ENCODE assay signal across 1 cellular context in the genomic region with DNA sequence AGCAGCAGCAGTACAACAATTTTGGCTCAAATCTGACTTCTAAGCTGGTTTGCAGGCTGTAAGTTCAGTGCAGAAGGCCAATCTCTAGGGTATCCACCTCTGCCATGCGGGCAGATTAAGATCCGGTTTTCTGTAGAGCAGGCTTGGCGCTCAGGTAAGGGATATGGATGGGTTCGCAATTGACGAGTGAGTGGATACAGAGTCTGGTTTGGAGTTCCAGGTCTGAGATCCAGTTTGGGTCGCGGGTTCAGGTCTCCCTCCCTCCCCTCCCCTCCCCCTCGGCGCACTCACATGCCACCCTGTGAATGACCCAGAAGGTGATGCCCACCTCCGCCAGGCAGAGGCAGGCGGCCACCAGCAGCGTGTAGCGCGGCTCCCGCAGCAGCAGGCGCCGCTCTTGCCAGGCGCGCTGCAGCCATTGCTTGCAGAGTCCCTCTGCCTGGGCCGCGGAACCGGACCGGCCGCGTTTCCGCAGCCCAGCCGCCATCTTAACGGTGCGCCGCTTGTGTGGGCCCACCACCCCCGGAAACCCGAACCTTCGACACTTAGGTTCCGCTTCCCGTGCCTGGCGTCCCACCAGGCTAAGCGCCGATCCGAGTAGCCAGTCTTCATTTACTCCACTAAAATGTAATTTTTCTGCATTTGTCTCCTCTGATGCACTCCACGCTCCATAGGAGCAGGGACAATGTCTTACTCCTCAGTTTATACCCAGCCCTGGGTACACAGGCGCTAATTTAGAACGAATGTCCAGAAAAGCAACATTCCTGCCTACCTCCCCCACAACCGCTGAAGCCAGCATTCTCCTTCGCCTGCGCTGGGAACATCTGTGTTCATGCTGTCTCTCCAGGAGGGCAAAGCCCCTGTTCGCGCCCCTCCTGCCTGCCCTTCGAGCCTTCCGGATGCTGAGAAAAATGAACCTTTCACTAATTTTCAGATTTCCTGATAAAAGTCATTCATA.
A peak's percentile ranks its signal among the peaks of the same experiment; 100 is the strongest.
TF ChIP-seq lines count a peak whose summit lies in the region.

A gene (minus strand): TSS at position 509 of the 958 bp plus-strand sequence. CDS start 22 bp downstream, at position 487.

TF ChIP-seq in HepG2, 621 proteins besides CTCF, POLR2A, EP300 and RAD21 (continued from another document and continues in another):
- TF ChIP-seq ASH2L (IDR thresholded peaks at IDR 0.05; ENCODE audit: insufficient read length, low read depth, low read length) (peak; percentile 55), HOXA9 (CRISPR knock-in tag; IDR thresholded peaks at IDR 0.05; ENCODE audit: borderline replicate concordance) (0 out of 2 replicates have a peak, but pooled peaks have one; percentile 1), ZSCAN31 (CRISPR knock-in tag; IDR thresholded peaks at IDR 0.05; ENCODE audit: low read depth) (peak; percentile 72), ZNF263 (CRISPR knock-in tag; IDR thresholded peaks at IDR 0.05) (peak; percentile 47; the same call in 1 of the 2 replicates), U2AF1 (optimal IDR thresholded peaks at IDR 0.05; ENCODE audit: low read depth, low read length) (no peak), NFYB (CRISPR knock-in tag; IDR thresholded peaks at IDR 0.05) (no peak), HCFC1 (IDR thresholded peaks at IDR 0.05; ENCODE audit: low read depth, low read length) (peak; percentile 70), ZNF766 (CRISPR knock-in tag; IDR thresholded peaks at IDR 0.05; ENCODE audit: borderline replicate concordance) (peak; percentile 77; the same call in 1 of the 2 replicates), ZNF430 (CRISPR knock-in tag; IDR thresholded peaks at IDR 0.05) (no peak), MAFF (IDR thresholded peaks at IDR 0.05; ENCODE audit: low read depth, low read length) (no peak), ZNF431 (CRISPR knock-in tag; IDR thresholded peaks at IDR 0.05; ENCODE audit: borderline replicate concordance, low read depth) (no peak), RXRB (CRISPR knock-in tag; IDR thresholded peaks at IDR 0.05; ENCODE audit: borderline replicate concordance) (peak; percentile 67; the same call in 1 of the 2 replicates), MYC (CRISPR knock-in tag; IDR thresholded peaks at IDR 0.05; ENCODE audit: borderline replicate concordance) (peak; percentile 97), ZNF589 (CRISPR knock-in tag; conservative IDR thresholded peaks at IDR 0.05) (peak; percentile 80), SP2 (CRISPR knock-in tag; IDR thresholded peaks at IDR 0.05) (peak; percentile 38; the same call in 1 of the 2 replicates), MLLT10 (CRISPR knock-in tag; IDR thresholded peaks at IDR 0.05) (no peak), MTA3 (CRISPR knock-in tag; IDR thresholded peaks at IDR 0.05) (no peak), NFE2L2 (IDR thresholded peaks at IDR 0.05; ENCODE audit: low read length) (no peak), ZNF605 (CRISPR knock-in tag; IDR thresholded peaks at IDR 0.05) (0 out of 2 replicates have a peak, but pooled peaks have one; percentile 8), POLR2G (IDR thresholded peaks at IDR 0.05; ENCODE audit: low read depth, low read length) (peak; percentile 93), RARA (CRISPR knock-in tag; IDR thresholded peaks at IDR 0.05) (peak; percentile 35; the same call in 1 of the 2 replicates), RCOR2 (CRISPR knock-in tag; IDR thresholded peaks at IDR 0.05) (no peak), ZNF446 (CRISPR knock-in tag; IDR thresholded peaks at IDR 0.05) (peak; percentile 90), ZNF556 (CRISPR knock-in tag; IDR thresholded peaks at IDR 0.05; ENCODE audit: borderline replicate concordance) (peak; percentile 84), PHF21A (CRISPR knock-in tag; IDR thresholded peaks at IDR 0.05) (no peak), ATRX (CRISPR knock-in tag; IDR thresholded peaks at IDR 0.05; ENCODE audit: borderline replicate concordance) (0 out of 2 replicates have a peak, but pooled peaks have one; percentile 40), ZNF713 (CRISPR knock-in tag; IDR thresholded peaks at IDR 0.05) (no peak), PPARG (CRISPR knock-in tag; conservative IDR thresholded peaks at IDR 0.05) (no peak), SIX4 (CRISPR knock-in tag; IDR thresholded peaks at IDR 0.05) (peak; percentile 37; the same call in 1 of the 2 replicates)
- TF ChIP-seq, protein P1, sequence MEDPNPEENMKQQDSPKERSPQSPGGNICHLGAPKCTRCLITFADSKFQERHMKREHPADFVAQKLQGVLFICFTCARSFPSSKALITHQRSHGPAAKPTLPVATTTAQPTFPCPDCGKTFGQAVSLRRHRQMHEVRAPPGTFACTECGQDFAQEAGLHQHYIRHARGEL (CRISPR knock-in tag; IDR thresholded peaks at IDR 0.05), result peak; percentile 73
- TF ChIP-seq, protein P2, sequence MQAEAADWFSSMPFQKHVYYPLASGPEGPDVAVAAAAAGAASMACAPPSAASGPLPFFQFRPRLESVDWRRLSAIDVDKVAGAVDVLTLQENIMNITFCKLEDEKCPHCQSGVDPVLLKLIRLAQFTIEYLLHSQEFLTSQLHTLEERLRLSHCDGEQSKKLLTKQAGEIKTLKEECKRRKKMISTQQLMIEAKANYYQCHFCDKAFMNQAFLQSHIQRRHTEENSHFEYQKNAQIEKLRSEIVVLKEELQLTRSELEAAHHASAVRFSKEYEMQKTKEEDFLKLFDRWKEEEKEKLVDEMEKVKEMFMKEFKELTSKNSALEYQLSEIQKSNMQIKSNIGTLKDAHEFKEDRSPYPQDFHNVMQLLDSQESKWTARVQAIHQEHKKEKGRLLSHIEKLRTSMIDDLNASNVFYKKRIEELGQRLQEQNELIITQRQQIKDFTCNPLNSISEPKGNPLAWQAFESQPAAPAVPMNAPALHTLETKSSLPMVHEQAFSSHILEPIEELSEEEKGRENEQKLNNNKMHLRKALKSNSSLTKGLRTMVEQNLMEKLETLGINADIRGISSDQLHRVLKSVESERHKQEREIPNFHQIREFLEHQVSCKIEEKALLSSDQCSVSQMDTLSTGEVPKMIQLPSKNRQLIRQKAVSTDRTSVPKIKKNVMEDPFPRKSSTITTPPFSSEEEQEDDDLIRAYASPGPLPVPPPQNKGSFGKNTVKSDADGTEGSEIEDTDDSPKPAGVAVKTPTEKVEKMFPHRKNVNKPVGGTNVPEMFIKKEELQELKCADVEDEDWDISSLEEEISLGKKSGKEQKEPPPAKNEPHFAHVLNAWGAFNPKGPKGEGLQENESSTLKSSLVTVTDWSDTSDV (CRISPR knock-in tag; IDR thresholded peaks at IDR 0.05), result 0 out of 2 replicates have a peak, but pooled peaks have one; percentile 59
- TF ChIP-seq, protein P3, sequence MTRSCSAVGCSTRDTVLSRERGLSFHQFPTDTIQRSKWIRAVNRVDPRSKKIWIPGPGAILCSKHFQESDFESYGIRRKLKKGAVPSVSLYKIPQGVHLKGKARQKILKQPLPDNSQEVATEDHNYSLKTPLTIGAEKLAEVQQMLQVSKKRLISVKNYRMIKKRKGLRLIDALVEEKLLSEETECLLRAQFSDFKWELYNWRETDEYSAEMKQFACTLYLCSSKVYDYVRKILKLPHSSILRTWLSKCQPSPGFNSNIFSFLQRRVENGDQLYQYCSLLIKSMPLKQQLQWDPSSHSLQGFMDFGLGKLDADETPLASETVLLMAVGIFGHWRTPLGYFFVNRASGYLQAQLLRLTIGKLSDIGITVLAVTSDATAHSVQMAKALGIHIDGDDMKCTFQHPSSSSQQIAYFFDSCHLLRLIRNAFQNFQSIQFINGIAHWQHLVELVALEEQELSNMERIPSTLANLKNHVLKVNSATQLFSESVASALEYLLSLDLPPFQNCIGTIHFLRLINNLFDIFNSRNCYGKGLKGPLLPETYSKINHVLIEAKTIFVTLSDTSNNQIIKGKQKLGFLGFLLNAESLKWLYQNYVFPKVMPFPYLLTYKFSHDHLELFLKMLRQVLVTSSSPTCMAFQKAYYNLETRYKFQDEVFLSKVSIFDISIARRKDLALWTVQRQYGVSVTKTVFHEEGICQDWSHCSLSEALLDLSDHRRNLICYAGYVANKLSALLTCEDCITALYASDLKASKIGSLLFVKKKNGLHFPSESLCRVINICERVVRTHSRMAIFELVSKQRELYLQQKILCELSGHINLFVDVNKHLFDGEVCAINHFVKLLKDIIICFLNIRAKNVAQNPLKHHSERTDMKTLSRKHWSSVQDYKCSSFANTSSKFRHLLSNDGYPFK (CRISPR knock-in tag; IDR thresholded peaks at IDR 0.05; ENCODE audit: borderline replicate concordance), result peak; percentile 84; the same call in 1 of the 2 replicates
- TF ChIP-seq, protein P4, sequence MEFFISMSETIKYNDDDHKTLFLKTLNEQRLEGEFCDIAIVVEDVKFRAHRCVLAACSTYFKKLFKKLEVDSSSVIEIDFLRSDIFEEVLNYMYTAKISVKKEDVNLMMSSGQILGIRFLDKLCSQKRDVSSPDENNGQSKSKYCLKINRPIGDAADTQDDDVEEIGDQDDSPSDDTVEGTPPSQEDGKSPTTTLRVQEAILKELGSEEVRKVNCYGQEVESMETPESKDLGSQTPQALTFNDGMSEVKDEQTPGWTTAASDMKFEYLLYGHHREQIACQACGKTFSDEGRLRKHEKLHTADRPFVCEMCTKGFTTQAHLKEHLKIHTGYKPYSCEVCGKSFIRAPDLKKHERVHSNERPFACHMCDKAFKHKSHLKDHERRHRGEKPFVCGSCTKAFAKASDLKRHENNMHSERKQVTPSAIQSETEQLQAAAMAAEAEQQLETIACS (CRISPR knock-in tag; IDR thresholded peaks at IDR 0.05), result no peak; the same call in 1 of the 2 replicates
- TF ChIP-seq, protein P5, sequence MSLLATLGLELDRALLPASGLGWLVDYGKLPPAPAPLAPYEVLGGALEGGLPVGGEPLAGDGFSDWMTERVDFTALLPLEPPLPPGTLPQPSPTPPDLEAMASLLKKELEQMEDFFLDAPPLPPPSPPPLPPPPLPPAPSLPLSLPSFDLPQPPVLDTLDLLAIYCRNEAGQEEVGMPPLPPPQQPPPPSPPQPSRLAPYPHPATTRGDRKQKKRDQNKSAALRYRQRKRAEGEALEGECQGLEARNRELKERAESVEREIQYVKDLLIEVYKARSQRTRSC (CRISPR knock-in tag; IDR thresholded peaks at IDR 0.05; ENCODE audit: low read depth), result peak; percentile 91; the same call in 1 of the 2 replicates
- TF ChIP-seq, protein P6, sequence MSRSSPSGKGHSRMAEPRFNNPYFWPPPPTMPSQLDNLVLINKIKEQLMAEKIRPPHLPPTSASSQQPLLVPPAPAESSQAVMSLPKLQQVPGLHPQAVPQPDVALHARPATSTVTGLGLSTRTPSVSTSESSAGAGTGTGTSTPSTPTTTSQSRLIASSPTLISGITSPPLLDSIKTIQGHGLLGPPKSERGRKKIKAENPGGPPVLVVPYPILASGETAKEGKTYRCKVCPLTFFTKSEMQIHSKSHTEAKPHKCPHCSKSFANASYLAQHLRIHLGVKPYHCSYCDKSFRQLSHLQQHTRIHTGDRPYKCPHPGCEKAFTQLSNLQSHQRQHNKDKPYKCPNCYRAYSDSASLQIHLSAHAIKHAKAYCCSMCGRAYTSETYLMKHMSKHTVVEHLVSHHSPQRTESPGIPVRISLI (CRISPR knock-in tag; IDR thresholded peaks at IDR 0.05; ENCODE audit: borderline replicate concordance), result no peak
- TF ChIP-seq, protein P7, sequence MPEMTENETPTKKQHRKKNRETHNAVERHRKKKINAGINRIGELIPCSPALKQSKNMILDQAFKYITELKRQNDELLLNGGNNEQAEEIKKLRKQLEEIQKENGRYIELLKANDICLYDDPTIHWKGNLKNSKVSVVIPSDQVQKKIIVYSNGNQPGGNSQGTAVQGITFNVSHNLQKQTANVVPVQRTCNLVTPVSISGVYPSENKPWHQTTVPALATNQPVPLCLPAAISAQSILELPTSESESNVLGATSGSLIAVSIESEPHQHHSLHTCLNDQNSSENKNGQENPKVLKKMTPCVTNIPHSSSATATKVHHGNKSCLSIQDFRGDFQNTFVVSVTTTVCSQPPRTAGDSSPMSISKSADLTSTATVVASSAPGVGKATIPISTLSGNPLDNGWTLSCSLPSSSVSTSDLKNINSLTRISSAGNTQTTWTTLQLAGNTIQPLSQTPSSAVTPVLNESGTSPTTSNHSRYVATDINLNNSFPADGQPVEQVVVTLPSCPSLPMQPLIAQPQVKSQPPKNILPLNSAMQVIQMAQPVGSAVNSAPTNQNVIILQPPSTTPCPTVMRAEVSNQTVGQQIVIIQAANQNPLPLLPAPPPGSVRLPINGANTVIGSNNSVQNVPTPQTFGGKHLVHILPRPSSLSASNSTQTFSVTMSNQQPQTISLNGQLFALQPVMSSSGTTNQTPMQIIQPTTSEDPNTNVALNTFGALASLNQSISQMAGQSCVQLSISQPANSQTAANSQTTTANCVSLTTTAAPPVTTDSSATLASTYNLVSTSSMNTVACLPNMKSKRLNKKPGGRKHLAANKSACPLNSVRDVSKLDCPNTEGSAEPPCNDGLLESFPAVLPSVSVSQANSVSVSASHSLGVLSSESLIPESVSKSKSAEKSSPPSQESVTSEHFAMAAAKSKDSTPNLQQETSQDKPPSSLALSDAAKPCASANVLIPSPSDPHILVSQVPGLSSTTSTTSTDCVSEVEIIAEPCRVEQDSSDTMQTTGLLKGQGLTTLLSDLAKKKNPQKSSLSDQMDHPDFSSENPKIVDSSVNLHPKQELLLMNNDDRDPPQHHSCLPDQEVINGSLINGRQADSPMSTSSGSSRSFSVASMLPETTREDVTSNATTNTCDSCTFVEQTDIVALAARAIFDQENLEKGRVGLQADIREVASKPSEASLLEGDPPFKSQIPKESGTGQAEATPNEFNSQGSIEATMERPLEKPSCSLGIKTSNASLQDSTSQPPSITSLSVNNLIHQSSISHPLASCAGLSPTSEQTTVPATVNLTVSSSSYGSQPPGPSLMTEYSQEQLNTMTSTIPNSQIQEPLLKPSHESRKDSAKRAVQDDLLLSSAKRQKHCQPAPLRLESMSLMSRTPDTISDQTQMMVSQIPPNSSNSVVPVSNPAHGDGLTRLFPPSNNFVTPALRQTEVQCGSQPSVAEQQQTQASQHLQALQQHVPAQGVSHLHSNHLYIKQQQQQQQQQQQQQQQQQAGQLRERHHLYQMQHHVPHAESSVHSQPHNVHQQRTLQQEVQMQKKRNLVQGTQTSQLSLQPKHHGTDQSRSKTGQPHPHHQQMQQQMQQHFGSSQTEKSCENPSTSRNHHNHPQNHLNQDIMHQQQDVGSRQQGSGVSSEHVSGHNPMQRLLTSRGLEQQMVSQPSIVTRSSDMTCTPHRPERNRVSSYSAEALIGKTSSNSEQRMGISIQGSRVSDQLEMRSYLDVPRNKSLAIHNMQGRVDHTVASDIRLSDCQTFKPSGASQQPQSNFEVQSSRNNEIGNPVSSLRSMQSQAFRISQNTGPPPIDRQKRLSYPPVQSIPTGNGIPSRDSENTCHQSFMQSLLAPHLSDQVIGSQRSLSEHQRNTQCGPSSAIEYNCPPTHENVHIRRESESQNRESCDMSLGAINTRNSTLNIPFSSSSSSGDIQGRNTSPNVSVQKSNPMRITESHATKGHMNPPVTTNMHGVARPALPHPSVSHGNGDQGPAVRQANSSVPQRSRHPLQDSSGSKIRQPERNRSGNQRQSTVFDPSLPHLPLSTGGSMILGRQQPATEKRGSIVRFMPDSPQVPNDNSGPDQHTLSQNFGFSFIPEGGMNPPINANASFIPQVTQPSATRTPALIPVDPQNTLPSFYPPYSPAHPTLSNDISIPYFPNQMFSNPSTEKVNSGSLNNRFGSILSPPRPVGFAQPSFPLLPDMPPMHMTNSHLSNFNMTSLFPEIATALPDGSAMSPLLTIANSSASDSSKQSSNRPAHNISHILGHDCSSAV (CRISPR knock-in tag; IDR thresholded peaks at IDR 0.05; ENCODE audit: borderline replicate concordance), result 0 out of 2 replicates have a peak, but pooled peaks have one; percentile 18
